Comparison of ENCODE assay signal across 21 cellular contexts in the genomic region with DNA sequence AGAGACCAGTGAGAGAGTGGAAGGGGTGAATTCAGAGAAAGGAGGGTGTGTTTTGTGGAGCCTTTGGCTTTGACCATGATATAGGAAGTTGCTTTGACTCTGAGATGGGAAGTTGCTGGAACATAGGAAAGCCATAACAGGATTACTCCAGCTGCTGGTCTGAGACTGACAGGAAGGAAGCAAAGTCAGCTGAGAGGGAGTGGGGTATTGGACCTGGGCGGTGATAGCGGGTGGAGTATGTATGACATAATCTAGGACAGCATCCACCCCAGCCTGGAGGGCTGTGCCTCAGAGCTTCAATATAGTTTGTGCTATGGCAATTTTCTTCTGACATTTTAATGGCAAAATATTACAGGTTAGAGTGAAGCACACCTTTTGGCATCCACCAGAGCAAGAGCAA.
DNase-seq lines count a peak whose midpoint lies in the region; ATAC-seq and TF ChIP-seq lines count a peak whose summit lies in the region.
"Had no signal": no experiment of that assay in that cellular context is flagged by ENCODE, and none has a peak within 500 bp of the region (broad histone marks: within the 10 kb centered on the region; RNA-seq: fewer than 3 reads in every experiment).

No MANE protein-coding gene starts in this region.

- ATAC-seq in left lung (peak; percentile 42), upper lobe of right lung (peak; percentile 82), GM21367 (IDR thresholded peaks at IDR 0.05; ENCODE audit: unreplicated experiment) (no peak)
- ATAC-seq: activated T-cell treated with anti-CD3 and anti-CD28 coated beads, Interleukin-2, amount 50 U/mL, for 4 hours; natural killer cell treated with Interleukin-12 subunit alpha and Interleukin-12 subunit beta and Interleukin-15 and Interleukin-18, amount 100 ng/mL, for 72 hours had no signal

- H3K4me1 Mint-ChIP-seq in activated naive CD8-positive, alpha-beta T cell treated with anti-CD3 and anti-CD28 coated beads for 36 hours, result no peaks in the 10 kb centered on the region
- H3K4me1 Mint-ChIP-seq: activated CD4-positive, alpha-beta T cell treated with anti-CD3 and anti-CD28 coated beads, Interleukin-2, amount 10 ng/mL, durations not matched to agents 24 days and 14 days had no signal

- H3K9me3 Mint-ChIP-seq in activated naive CD8-positive, alpha-beta T cell treated with anti-CD3 and anti-CD28 coated beads for 36 hours, result no peaks in the 10 kb centered on the region
- H3K9me3 Mint-ChIP-seq: activated CD4-positive, alpha-beta T cell treated with anti-CD3 and anti-CD28 coated beads, Interleukin-2, amount 10 ng/mL, durations not matched to agents 24 days and 14 days; activated T-cell treated with anti-CD3 and anti-CD28 coated beads, Interleukin-2, amount 50 U/mL, for 4 hours; natural killer cell treated with Interleukin-12 subunit alpha and Interleukin-12 subunit beta and Interleukin-15 and Interleukin-18, amount 100 ng/mL, for 72 hours had no signal

- TF ChIP-seq CTCF in epithelial cell of esophagus (IDR thresholded peaks at IDR 0.05; ENCODE audit: insufficient read depth, low read depth, low read length, missing control alignments), result no peak
- no peak for TF ChIP-seq CTCF in left lung (IDR thresholded peaks at IDR 0.05)
- no peak for TF ChIP-seq CTCF in upper lobe of right lung (IDR thresholded peaks at IDR 0.05)

- H3K4me3 Mint-ChIP-seq in activated naive CD8-positive, alpha-beta T cell treated with anti-CD3 and anti-CD28 coated beads for 36 hours, result no peak overlapping the region
- H3K4me3 Mint-ChIP-seq: activated CD4-positive, alpha-beta T cell treated with anti-CD3 and anti-CD28 coated beads, Interleukin-2, amount 10 ng/mL, durations not matched to agents 24 days and 14 days; activated T-cell treated with anti-CD3 and anti-CD28 coated beads, Interleukin-2, amount 50 U/mL, for 4 hours; natural killer cell treated with Interleukin-12 subunit alpha and Interleukin-12 subunit beta and Interleukin-15 and Interleukin-18, amount 100 ng/mL, for 72 hours had no signal

- H3K4me3 ChIP-seq in epithelial cell of esophagus (ENCODE audit: low read length) (no peak overlapping the region), left lung (no peak overlapping the region), upper lobe of right lung (no peak overlapping the region)
- H3K4me3 ChIP-seq: adrenal gland had no signal

- H3K36me3 Mint-ChIP-seq in activated naive CD8-positive, alpha-beta T cell treated with anti-CD3 and anti-CD28 coated beads for 36 hours, result no peaks in the 10 kb centered on the region
- H3K36me3 Mint-ChIP-seq: natural killer cell treated with Interleukin-12 subunit alpha and Interleukin-12 subunit beta and Interleukin-15 and Interleukin-18, amount 100 ng/mL, for 72 hours had no signal

- H3K9me3 ChIP-seq in left lung (no peaks in the 10 kb centered on the region), upper lobe of right lung (no peaks in the 10 kb centered on the region)
- H3K9me3 ChIP-seq: adrenal gland, SK-N-SH had no signal

- peaks cover 12% of the 10 kb centered on the region for H3K27me3 Mint-ChIP-seq in activated naive CD8-positive, alpha-beta T cell treated with anti-CD3 and anti-CD28 coated beads for 36 hours

- H3K27me3 ChIP-seq in left lung, result no peaks in the 10 kb centered on the region
- H3K27me3 ChIP-seq in upper lobe of right lung, result no peaks in the 10 kb centered on the region
- H3K27me3 ChIP-seq: adrenal gland, brain microvascular endothelial cell had no signal

- H3K4me1 ChIP-seq in left lung (peaks cover 0 to 5% of the 10 kb centered on the region in 2 donors), upper lobe of right lung (peaks cover 7% of the 10 kb centered on the region)
- H3K4me1 ChIP-seq: adrenal gland had no signal

- H3K36me3 ChIP-seq in left lung, result no peaks in the 10 kb centered on the region
- no peaks in the 10 kb centered on the region for H3K36me3 ChIP-seq in upper lobe of right lung
- H3K36me3 ChIP-seq: adrenal gland, brain microvascular endothelial cell had no signal

- H3K27ac ChIP-seq in left lung (peak overlapping the region in 1 of 2 donors; percentile 28), upper lobe of right lung (no peak overlapping the region)
- H3K27ac ChIP-seq: adrenal gland, brain microvascular endothelial cell, VCaP had no signal

- DNase-seq in NCI-H82 (lab: John Stamatoyannopoulos, UW) (peak; percentile 51), NCI-H82 treated with DMSO at 0.1 percent for 48 hours (lab: John Stamatoyannopoulos, UW; ENCODE audit: unreplicated experiment) (no peak), epithelial cell of esophagus (ENCODE audit: low read depth) (peak; percentile 5), left lung (no peak), upper lobe of right lung (no peak), dedifferentiated amniotic fluid mesenchymal stem cell (ENCODE audit: extremely low spot score) (no peak)
- no peak for DNase-seq in activated naive CD8-positive, alpha-beta T cell treated with anti-CD3 and anti-CD28 coated beads for 36 hours
- DNase-seq: activated CD4-positive, alpha-beta T cell treated with anti-CD3 and anti-CD28 coated beads, Interleukin-2, amount 10 ng/mL, durations not matched to agents 24 days and 14 days; activated naive CD4-positive, alpha-beta T cell; activated T-cell treated with anti-CD3 and anti-CD28 coated beads, Interleukin-2, amount 50 U/mL, for 4 hours; brain microvascular endothelial cell; Karpas-422; midbrain; NCI-H524 treated with DMSO at 0.1 percent for 48 hours; SK-N-SH; T-helper 2 cell; trophoblast cell had no signal

- intact Hi-C loops in left lung (cut with DNase I) (no loop called here), upper lobe of right lung (cut with DNase I) (no loop called here)

- no peak overlapping the region for H3K27ac Mint-ChIP-seq in activated naive CD8-positive, alpha-beta T cell treated with anti-CD3 and anti-CD28 coated beads for 36 hours
- H3K27ac Mint-ChIP-seq: activated CD4-positive, alpha-beta T cell treated with anti-CD3 and anti-CD28 coated beads, Interleukin-2, amount 10 ng/mL, durations not matched to agents 24 days and 14 days; natural killer cell treated with Interleukin-12 subunit alpha and Interleukin-12 subunit beta and Interleukin-15 and Interleukin-18, amount 100 ng/mL, for 72 hours had no signal

Comparison
In these comparisons a context has a peak if more than half of its experiments do, and no peak if none do; other contexts are left out.
1. DNase-seq: peak in NCI-H82 (single experiment) and epithelial cell of esophagus (single experiment); none in NCI-H82 treated with DMSO at 0.1 percent for 48 hours (single experiment), left lung (0 of 2), upper lobe of right lung (single experiment), dedifferentiated amniotic fluid mesenchymal stem cell (single experiment) and activated naive CD8-positive, alpha-beta T cell treated with anti-CD3 and anti-CD28 coated beads for 36 hours (single experiment).